ENCODE assay signal across 26 cellular contexts in genomic region chr1:198889732-198890131, GRCh38.
"Had no signal": no experiment of that assay in that cellular context is flagged by ENCODE, and none has a peak within 500 bp of the region (broad histone marks: within the 10 kb centered on the region; RNA-seq: fewer than 3 reads in every experiment).

No MANE protein-coding gene starts in this region.

- H3K27me3 Mint-ChIP-seq: activated naive CD8-positive, alpha-beta T cell treated with anti-CD3 and anti-CD28 coated beads for 36 hours; progenitor cell of endocrine pancreas; stimulated activated naive CD8-positive, alpha-beta T cell treated with anti-CD3 and anti-CD28 coated beads, Interleukin-15, Interleukin-2, amounts not matched to agents 100 ng/mL and 50 ng/mL, for 24 hours had no signal

- H3K4me3 Mint-ChIP-seq: activated naive CD4-positive, alpha-beta T cell treated with anti-CD3 and anti-CD28 coated beads for 36 hours; activated naive CD8-positive, alpha-beta T cell treated with anti-CD3 and anti-CD28 coated beads for 36 hours; nephron; stimulated activated effector memory CD8-positive, alpha-beta T cell treated with anti-CD3 and anti-CD28 coated beads, Interleukin-12 subunit alpha, Interleukin-12 subunit beta, amount 100 ng/mL, for 72 hours; stimulated activated naive CD8-positive, alpha-beta T cell treated with anti-CD3 and anti-CD28 coated beads, Interleukin-15, Interleukin-2, amounts not matched to agents 100 ng/mL and 50 ng/mL, for 24 hours; T-helper 1 cell treated with Interleukin-12 subunit alpha and Interleukin-12 subunit beta and Interleukin-4 antibody, amounts not matched to agents 30 μg/mL and 1 μg/mL, for 36 hours had no signal

- H3K27ac Mint-ChIP-seq: activated naive CD4-positive, alpha-beta T cell treated with anti-CD3 and anti-CD28 coated beads for 36 hours; activated naive CD8-positive, alpha-beta T cell treated with anti-CD3 and anti-CD28 coated beads for 36 hours; progenitor cell of endocrine pancreas; stimulated activated effector memory CD8-positive, alpha-beta T cell treated with anti-CD3 and anti-CD28 coated beads, Interleukin-12 subunit alpha, Interleukin-12 subunit beta, amount 100 ng/mL, for 72 hours; stimulated activated naive CD8-positive, alpha-beta T cell treated with anti-CD3 and anti-CD28 coated beads, Interleukin-15, Interleukin-2, amounts not matched to agents 100 ng/mL and 50 ng/mL, for 24 hours; T-helper 1 cell treated with Interleukin-12 subunit alpha and Interleukin-12 subunit beta and Interleukin-4 antibody, amounts not matched to agents 30 μg/mL and 1 μg/mL, for 36 hours had no signal

- H3K36me3 ChIP-seq: colonic mucosa, gastrocnemius medialis, neutrophil, ovary, thoracic aorta had no signal

- H2AFZ ChIP-seq: hepatocyte had no signal

- H3K27ac ChIP-seq: colonic mucosa, gastrocnemius medialis, hepatocyte, neutrophil, ovary, skin epidermis, thoracic aorta, VCaP had no signal

- H3K9me3 ChIP-seq: colonic mucosa, gastrocnemius medialis, neutrophil, ovary, thoracic aorta had no signal

- DNase-seq: activated CD4-positive, alpha-beta T cell treated with anti-CD3 and anti-CD28 coated beads for 48 hours; activated CD4-positive, alpha-beta T cell treated with anti-CD3 and anti-CD28 coated beads, Interleukin-2, amount 50 U/mL, for 48 hours; activated CD8-positive, alpha-beta memory T cell treated with anti-CD3 and anti-CD28 coated beads for 24 hours; activated effector memory CD4-positive, alpha-beta T cell treated with Interleukin-2 at 50 U/mL for 16 hours; activated naive CD4-positive, alpha-beta T cell treated with anti-CD3 and anti-CD28 coated beads for 36 hours; activated naive CD8-positive, alpha-beta T cell treated with anti-CD3 and anti-CD28 coated beads for 36 hours; colonic mucosa; effector CD8-positive, alpha-beta T cell; gastrocnemius medialis; islet precursor cell; left ventricle myocardium superior; ovary; stimulated activated CD4-positive, alpha-beta T cell treated with anti-CD3 and anti-CD28 coated beads, Interleukin-4, amount 100 ng/mL, for 24 hours; T-helper 9 cell had no signal

- H3K4me1 ChIP-seq: colonic mucosa had no signal

- H3K36me3 Mint-ChIP-seq: stimulated activated effector memory CD8-positive, alpha-beta T cell treated with anti-CD3 and anti-CD28 coated beads, Interleukin-12 subunit alpha, Interleukin-12 subunit beta, amount 100 ng/mL, for 72 hours had no signal

- H3K4me3 ChIP-seq: colonic mucosa, gastrocnemius medialis, hepatocyte, ovary, skin epidermis, thoracic aorta had no signal

- H3K27me3 ChIP-seq: colonic mucosa, gastrocnemius medialis, hepatocyte, neutrophil, ovary had no signal

- ATAC-seq: activated CD4-positive, CD25-positive, alpha-beta regulatory T cell treated with anti-CD3 and anti-CD28 coated beads, Interleukin-2, amount 50 U/mL, for 24 hours; gastrocnemius medialis; left ventricle myocardium superior; sciatic nerve; stimulated activated effector memory CD8-positive, alpha-beta T cell treated with anti-CD3 and anti-CD28 coated beads, Interleukin-12 subunit alpha, Interleukin-12 subunit beta, amount 100 ng/mL, for 72 hours had no signal

- H3K9me3 Mint-ChIP-seq: activated naive CD4-positive, alpha-beta T cell treated with anti-CD3 and anti-CD28 coated beads for 36 hours; activated naive CD8-positive, alpha-beta T cell treated with anti-CD3 and anti-CD28 coated beads for 36 hours; nephron; stimulated activated effector memory CD8-positive, alpha-beta T cell treated with anti-CD3 and anti-CD28 coated beads, Interleukin-12 subunit alpha, Interleukin-12 subunit beta, amount 100 ng/mL, for 72 hours; stimulated activated naive CD8-positive, alpha-beta T cell treated with anti-CD3 and anti-CD28 coated beads, Interleukin-15, Interleukin-2, amounts not matched to agents 100 ng/mL and 50 ng/mL, for 24 hours; T-helper 1 cell treated with Interleukin-12 subunit alpha and Interleukin-12 subunit beta and Interleukin-4 antibody, amounts not matched to agents 30 μg/mL and 1 μg/mL, for 36 hours had no signal

- H3K4me1 Mint-ChIP-seq: stimulated activated effector memory CD8-positive, alpha-beta T cell treated with anti-CD3 and anti-CD28 coated beads, Interleukin-12 subunit alpha, Interleukin-12 subunit beta, amount 100 ng/mL, for 72 hours had no signal
